Comparison of ENCODE assay signal across 8 cellular contexts in genomic region chr6:106547961-106548453, GRCh38.
DNase-seq lines count a peak whose midpoint lies in the region; ATAC-seq and TF ChIP-seq lines count a peak whose summit lies in the region.

No MANE protein-coding gene starts in this region.

- CTCF ChIA-PET in SK-N-SH (lab: Yijun Ruan, JAX) = no interaction called here

- peaks cover 7% of the 10 kb centered on the region; the same call in 2 of the 3 replicates for H3K36me3 Mint-ChIP-seq in GM23338 (ENCODE audit: low read depth)

- peak overlapping the region; percentile 48; the same call in 1 of the 2 replicates for H3K9ac ChIP-seq in SK-N-SH

- no peaks in the 10 kb centered on the region for H3K27me3 Mint-ChIP-seq in GM23338 (ENCODE audit: insufficient read depth, low read depth, poor library complexity)

- no peak for TF ChIP-seq RAD21 in SK-N-SH (IDR thresholded peaks at IDR 0.05; ENCODE audit: low read length)

- no peak overlapping the region for H3K27ac Mint-ChIP-seq in GM23338

- H4K20me1 ChIP-seq in GM23338 (replicated peaks; ENCODE audit: insufficient read depth) = no peaks in the 10 kb centered on the region; the same call in 1 of the 2 replicates
- H4K20me1 ChIP-seq in SK-N-SH (ENCODE audit: insufficient read depth) = no peaks in the 10 kb centered on the region

- H3K9me2 ChIP-seq in GM23338 (ENCODE audit: insufficient read depth) (no peaks in the 10 kb centered on the region), SK-N-SH (no peaks in the 10 kb centered on the region)

- no peaks in the 10 kb centered on the region for H3F3A ChIP-seq in GM23338 (replicated peaks; ENCODE audit: low read depth)
- H3F3A ChIP-seq in SK-N-SH (replicated peaks; ENCODE audit: insufficient read depth) = peaks cover 43% of the 10 kb centered on the region

- H2AFZ ChIP-seq in GM23338 (no peak overlapping the region), SK-N-SH (ENCODE audit: low read depth) (no peak overlapping the region)

- peak; percentile 44 for ATAC-seq in GM23338

- no peaks in the 10 kb centered on the region for H3K79me2 ChIP-seq in GM23338 (replicated peaks; ENCODE audit: insufficient read depth)
- peaks cover 6% of the 10 kb centered on the region for H3K79me2 ChIP-seq in SK-N-SH (ENCODE audit: insufficient read depth)

- H3K4me1 ChIP-seq in GM23338 (ENCODE audit: insufficient read depth) (peaks cover 5% of the 10 kb centered on the region; the same call in 1 of the 2 replicates), SK-N-SH (ENCODE audit: control insufficient read depth in 1 of 2, insufficient read depth in 2 of 2, low read depth in 1 of 2, low read length in 1 of 2) (peaks cover 0 to 24% of the 10 kb centered on the region in 2 experiments; a peak in 3 of 4 replicates)
- peaks cover 3% of the 10 kb centered on the region for H3K4me1 ChIP-seq in effector memory CD4-positive, alpha-beta T cell (ENCODE audit: control insufficient read depth, insufficient read depth, low read length, poor library complexity, severe bottlenecking)

- H3K36me3 ChIP-seq in GM23338 (ENCODE audit: insufficient read depth) = no peaks in the 10 kb centered on the region
- H3K36me3 ChIP-seq in SK-N-SH (replicated peaks in 1 of 2; ENCODE audit: control insufficient read depth in 1 of 2, insufficient read depth in 2 of 2, low read length in 1 of 2) = peaks cover 27 to 61% of the 10 kb centered on the region in 2 experiments
- peaks cover 62% of the 10 kb centered on the region for H3K36me3 ChIP-seq in effector memory CD4-positive, alpha-beta T cell (ENCODE audit: control insufficient read depth, insufficient read depth, low read length)

- no peak overlapping the region for H3K4me3 Mint-ChIP-seq in GM23338

- H3K4me3 ChIP-seq in GM23338 (no peak overlapping the region), SK-N-SH (ENCODE audit: low read depth in 2 of 2, low read length in 1 of 2) (no peak overlapping the region), skeletal muscle cell (ENCODE audit: low read depth, low read length) (no peak overlapping the region)
- no peak overlapping the region for H3K4me3 ChIP-seq in effector memory CD4-positive, alpha-beta T cell (ENCODE audit: insufficient read depth, low read depth, low read length, poor library complexity, severe bottlenecking)

- H3K9me3 Mint-ChIP-seq in GM23338 = no peaks in the 10 kb centered on the region

- H3K27ac ChIP-seq in GM23338 (ENCODE audit: low read depth) (no peak overlapping the region; the same call in 1 of the 2 replicates), SK-N-SH (ENCODE audit: low read depth in 2 of 2, low read length in 1 of 2) (peak overlapping the region; percentile 81 to 99)
- peak overlapping the region; percentile 40 for H3K27ac ChIP-seq in effector memory CD4-positive, alpha-beta T cell (ENCODE audit: insufficient read depth, low read length, poor library complexity, severe bottlenecking)

- POLR2A ChIA-PET in SK-N-SH (lab: Yijun Ruan, JAX) = no interaction called here

- WGBS in SK-N-SH (ENCODE audit: low lambda C conversion rate) = 16% methylated on average over 5 of the region's 5 CpGs

- DNase-seq in GM23338 (ENCODE audit: low spot score) (peak; percentile 40), SK-N-SH (no peak), skeletal muscle cell (ENCODE audit: low read depth) (peak; percentile 75), NCI-H526 treated with DMSO at 0.1 percent for 48 hours (lab: John Stamatoyannopoulos, UW) (no peak), NCI-H2029 treated with DMSO at 0.1 percent for 48 hours (lab: John Stamatoyannopoulos, UW) (no peak), AML-193 (lab: John Stamatoyannopoulos, UW) (no peak), HUDEP-2 (lab: John Stamatoyannopoulos, UW; ENCODE audit: unreplicated experiment in 76 of 76) (no peak)
- peak in 1 of 3 donors; percentile 6 for DNase-seq in effector memory CD4-positive, alpha-beta T cell

- peak; percentile 40 to 91; a peak in 3 of 4 replicates for TF ChIP-seq EP300 in SK-N-SH (IDR thresholded peaks at IDR 0.05; ENCODE audit: borderline replicate concordance in 1 of 2, low read depth in 1 of 2, low read length in 1 of 2)

- no peak for TF ChIP-seq CTCF in GM23338 (conservative IDR thresholded peaks at IDR 0.05; ENCODE audit: low read depth in 2 of 2)
- TF ChIP-seq CTCF in SK-N-SH (IDR thresholded peaks at IDR 0.05) = no peak

- no peaks in the 10 kb centered on the region for H3K9me3 ChIP-seq in SK-N-SH
- H3K9me3 ChIP-seq in effector memory CD4-positive, alpha-beta T cell (ENCODE audit: control insufficient read depth, low read length) = no peaks in the 10 kb centered on the region

- H3K4me2 ChIP-seq in GM23338 = peak overlapping the region; percentile 25; the same call in 1 of the 2 replicates
- peak overlapping the region; percentile 38; the same call in 1 of the 2 replicates for H3K4me2 ChIP-seq in SK-N-SH

- H3K27me3 ChIP-seq in GM23338 (ENCODE audit: insufficient read depth) (no peaks in the 10 kb centered on the region), SK-N-SH (ENCODE audit: insufficient read depth) (no peaks in the 10 kb centered on the region)
- no peaks in the 10 kb centered on the region for H3K27me3 ChIP-seq in effector memory CD4-positive, alpha-beta T cell (replicated peaks; ENCODE audit: control insufficient read depth, insufficient read depth, low read length, poor library complexity, severe bottlenecking)

- peaks cover 13% of the 10 kb centered on the region for H3K4me1 Mint-ChIP-seq in GM23338

TF ChIP-seq in GM23338, 12 proteins besides CTCF, POLR2A, EP300 and RAD21 (continues in another document):
- TF ChIP-seq JUNB (IDR thresholded peaks at IDR 0.05; ENCODE audit: unreplicated experiment) = no peak

TF ChIP-seq in SK-N-SH, 30 proteins besides CTCF, POLR2A, EP300 and RAD21 (continues in another document):
- TF ChIP-seq PBX3 (IDR thresholded peaks at IDR 0.05) (peak; percentile 93), GABPA (IDR thresholded peaks at IDR 0.05; ENCODE audit: low read depth) (no peak), YY1 (IDR thresholded peaks at IDR 0.05; ENCODE audit: low read depth) (0 out of 2 replicates have a peak, but pooled peaks have one; percentile 15), RFX5 (IDR thresholded peaks at IDR 0.05; ENCODE audit: low read length) (no peak), JUND (IDR thresholded peaks at IDR 0.05) (peak; percentile 97), MXI1 (IDR thresholded peaks at IDR 0.05; ENCODE audit: low read depth, low read length) (no peak), TAF1 (IDR thresholded peaks at IDR 0.05; ENCODE audit: borderline replicate concordance, low read depth, low read length) (no peak), SIN3A (IDR thresholded peaks at IDR 0.05; ENCODE audit: borderline replicate concordance, low read depth, low read length) (peak; percentile 35; the same call in 1 of the 2 replicates), FOXM1 (IDR thresholded peaks at IDR 0.05; ENCODE audit: low read depth) (peak; percentile 64; the same call in 1 of the 2 replicates), USF1 (IDR thresholded peaks at IDR 0.05; ENCODE audit: borderline replicate concordance, low read depth) (no peak), IRF3 (IDR thresholded peaks at IDR 0.05; ENCODE audit: low read depth, low read length) (no peak)

Comparison
In these comparisons a context has a peak if more than half of its experiments do, and no peak if none do; other contexts are left out.
1. DNase-seq: peak in GM23338 (single experiment) and skeletal muscle cell (single experiment); none in SK-N-SH (single experiment), NCI-H526 treated with DMSO at 0.1 percent for 48 hours (single experiment), NCI-H2029 treated with DMSO at 0.1 percent for 48 hours (single experiment), AML-193 (0 of 2) and HUDEP-2 (0 of 76).